18 cellular contexts compared by ENCODE assay signal in the genomic region with DNA sequence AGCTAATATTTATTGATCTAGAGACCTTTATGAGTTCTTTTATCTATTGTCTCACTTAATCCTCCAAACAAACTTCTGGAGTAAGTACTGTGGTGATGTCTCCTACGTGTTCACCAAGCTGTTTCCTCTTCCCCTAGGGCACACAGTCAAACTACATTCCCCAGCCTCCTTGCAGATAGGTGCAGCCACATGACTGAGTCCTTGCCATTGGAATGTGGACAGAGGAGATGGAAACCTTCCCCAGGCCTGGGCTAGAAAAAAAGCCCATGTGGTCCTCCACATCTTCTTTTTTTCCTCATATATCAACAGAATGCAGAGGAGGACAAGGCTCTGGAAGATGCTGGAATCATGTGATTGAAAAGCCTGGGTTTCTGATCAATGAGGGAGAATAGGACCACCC.
A peak's percentile ranks its signal among the peaks of the same experiment; 100 is the strongest.
DNase-seq lines count a peak whose midpoint lies in the region; ATAC-seq and TF ChIP-seq lines count a peak whose summit lies in the region.
"Had no signal": no experiment of that assay in that cellular context is flagged by ENCODE, and none has a peak within 500 bp of the region (broad histone marks: within the 10 kb centered on the region; RNA-seq: fewer than 3 reads in every experiment).

No MANE protein-coding gene starts in this region.

- H3K4me3 Mint-ChIP-seq in dendritic cell treated with granulocyte-macrophage colony-stimulating factor and Interleukin-4, amounts not matched to agents 40 ng/mL and 50 ng/mL, for 4 days, result no peak overlapping the region
- H3K4me3 Mint-ChIP-seq in nephron, result no peak overlapping the region
- H3K4me3 Mint-ChIP-seq: central memory CD8-positive, alpha-beta T cell; neural crest cell; T-helper 1 cell treated with Interleukin-12 subunit alpha and Interleukin-12 subunit beta and Interleukin-4 antibody, amounts not matched to agents 30 μg/mL and 1 μg/mL, for 36 hours had no signal

- ATAC-seq in HG02938 (IDR thresholded peaks at IDR 0.05; ENCODE audit: unreplicated experiment), result no peak
- ATAC-seq: HCT116 had no signal

- no peak for TF ChIP-seq CTCF in nephron (IDR thresholded peaks at IDR 0.05; ENCODE audit: unreplicated experiment in 3 of 3)

- peak; percentile 60 for DNase-seq in EH (ENCODE audit: low read depth)
- peak; percentile 54 for DNase-seq in HPDE6-E6E7 (ENCODE audit: extremely low spot score)
- no peak for DNase-seq in NCI-H2227 (lab: John Stamatoyannopoulos, UW; ENCODE audit: unreplicated experiment)
- no peak for DNase-seq in T-helper 2 cell
- DNase-seq: activated gamma-delta T cell treated with Interleukin-2 at 50 U/mL for 16 hours; COR-L47; effector CD8-positive, alpha-beta T cell; NCI-H146; NCI-H69; stimulated activated naive CD4-positive, alpha-beta T cell treated with Interleukin-2 at 50 U/mL for 16 hours; transverse colon had no signal

- peak overlapping the region; percentile 62 for H3K27ac Mint-ChIP-seq in dendritic cell treated with granulocyte-macrophage colony-stimulating factor and Interleukin-4, amounts not matched to agents 40 ng/mL and 50 ng/mL, for 4 days
- peak overlapping the region; percentile 31 to 94 (median 84) for H3K27ac Mint-ChIP-seq in nephron
- H3K27ac Mint-ChIP-seq: T-helper 1 cell treated with Interleukin-12 subunit alpha and Interleukin-12 subunit beta and Interleukin-4 antibody, amounts not matched to agents 30 μg/mL and 1 μg/mL, for 36 hours had no signal

- intact Hi-C loops in dendritic cell treated with granulocyte-macrophage colony-stimulating factor and Interleukin-4, amounts not matched to agents 40 ng/mL and 50 ng/mL, for 4 days (cut with micrococcal nuclease), result no loop called here

- H3K9me3 Mint-ChIP-seq in dendritic cell treated with granulocyte-macrophage colony-stimulating factor and Interleukin-4, amounts not matched to agents 40 ng/mL and 50 ng/mL, for 4 days, result no peaks in the 10 kb centered on the region
- H3K9me3 Mint-ChIP-seq in nephron, result no peaks in the 10 kb centered on the region
- H3K9me3 Mint-ChIP-seq: central memory CD8-positive, alpha-beta T cell; neural crest cell; T-helper 1 cell treated with Interleukin-12 subunit alpha and Interleukin-12 subunit beta and Interleukin-4 antibody, amounts not matched to agents 30 μg/mL and 1 μg/mL, for 36 hours had no signal

- no peaks in the 10 kb centered on the region for H3K36me3 Mint-ChIP-seq in dendritic cell treated with granulocyte-macrophage colony-stimulating factor and Interleukin-4, amounts not matched to agents 40 ng/mL and 50 ng/mL, for 4 days (ENCODE audit: low read depth)
- no peaks in the 10 kb centered on the region for H3K36me3 Mint-ChIP-seq in nephron (ENCODE audit: low read depth)

- peaks cover 54% of the 10 kb centered on the region for H3K4me1 Mint-ChIP-seq in dendritic cell treated with granulocyte-macrophage colony-stimulating factor and Interleukin-4, amounts not matched to agents 40 ng/mL and 50 ng/mL, for 4 days (ENCODE audit: low read depth)
- peaks cover 25% of the 10 kb centered on the region for H3K4me1 Mint-ChIP-seq in nephron

- no peaks in the 10 kb centered on the region for H3K27me3 Mint-ChIP-seq in dendritic cell treated with granulocyte-macrophage colony-stimulating factor and Interleukin-4, amounts not matched to agents 40 ng/mL and 50 ng/mL, for 4 days
- no peaks in the 10 kb centered on the region for H3K27me3 Mint-ChIP-seq in nephron (ENCODE audit: low read depth)
- H3K27me3 Mint-ChIP-seq: central memory CD8-positive, alpha-beta T cell had no signal

Comparison
In these comparisons a context has a peak if more than half of its experiments do, and no peak if none do; other contexts are left out.
1. DNase-seq: peak in EH (single experiment) and HPDE6-E6E7 (single experiment); none in NCI-H2227 (single experiment) and T-helper 2 cell (0 of 5).